26 cellular contexts compared by ENCODE assay signal in genomic region chr16:79297297-79297696, GRCh38.
"Had no signal": no experiment of that assay in that cellular context is flagged by ENCODE, and none has a peak within 500 bp of the region (broad histone marks: within the 10 kb centered on the region; RNA-seq: fewer than 3 reads in every experiment).

No MANE protein-coding gene starts in this region.

- H3K79me2 ChIP-seq: parathyroid adenoma had no signal

- H3K4me1 ChIP-seq: gastrocnemius medialis, suprapubic skin, transverse colon, vagina had no signal

- H3K9me3 Mint-ChIP-seq: mesothelial cell of epicardium; nephron; stimulated activated naive CD8-positive, alpha-beta T cell treated with anti-CD3 and anti-CD28 coated beads, Interleukin-15, amount 100 ng/mL, for 72 hours had no signal

- ATAC-seq: gastrocnemius medialis; left lobe of liver; mucosa of descending colon; sciatic nerve; stimulated activated naive CD8-positive, alpha-beta T cell treated with anti-CD3 and anti-CD28 coated beads, Interleukin-15, amount 100 ng/mL, for 72 hours had no signal

- H3K27ac ChIP-seq: dorsolateral prefrontal cortex, gastrocnemius medialis, neural progenitor cell, suprapubic skin, transverse colon, vagina had no signal

- H3K9ac ChIP-seq: neural progenitor cell, parathyroid adenoma had no signal

- H3K36me3 ChIP-seq: gastrocnemius medialis, neural progenitor cell, suprapubic skin, transverse colon, vagina had no signal

- FAIRE-seq: kidney had no signal

- H3K4me3 Mint-ChIP-seq: mesothelial cell of epicardium; naive thymus-derived CD4-positive, alpha-beta T cell; nephron; neural progenitor cell; stimulated activated naive CD8-positive, alpha-beta T cell treated with anti-CD3 and anti-CD28 coated beads, Interleukin-15, amount 100 ng/mL, for 72 hours had no signal

- H3K27me3 Mint-ChIP-seq: progenitor cell of endocrine pancreas had no signal

- H3K27me3 ChIP-seq: gastrocnemius medialis, suprapubic skin, transverse colon, vagina had no signal

- H3K36me3 Mint-ChIP-seq: mesothelial cell of epicardium, neural progenitor cell had no signal

- H3K4me2 ChIP-seq: smooth muscle cell had no signal

- H3K4me3 ChIP-seq: dorsolateral prefrontal cortex, gastrocnemius medialis, mucosa of descending colon, neural progenitor cell, smooth muscle cell, suprapubic skin, transverse colon, vagina had no signal

- H3K27ac Mint-ChIP-seq: mesothelial cell of epicardium; nephron; stimulated activated naive CD8-positive, alpha-beta T cell treated with anti-CD3 and anti-CD28 coated beads, Interleukin-15, amount 100 ng/mL, for 72 hours had no signal

- H3K9me3 ChIP-seq: gastrocnemius medialis, mucosa of descending colon, suprapubic skin, transverse colon, vagina had no signal

- H2AFZ ChIP-seq: neural progenitor cell had no signal

- DNase-seq: dorsolateral prefrontal cortex; effector CD4-positive, alpha-beta T cell; foreskin fibroblast; gastrocnemius medialis; head of caudate nucleus; kidney; mesenchymal stem cell; mucosa of descending colon; naive thymus-derived CD4-positive, alpha-beta T cell; stimulated activated CD4-positive, alpha-beta T cell treated with anti-CD3 and anti-CD28 coated beads, Interleukin-12 subunit alpha, Interleukin-12 subunit beta, amount 100 ng/mL, for 4 hours; stimulated activated CD4-positive, alpha-beta T cell treated with anti-CD3 and anti-CD28 coated beads, Interleukin-1b, Interleukin-23, amount 100 ng/mL, for 48 hours; stimulated activated CD4-positive, alpha-beta T cell treated with anti-CD3 and anti-CD28 coated beads, Interleukin-4, amount 100 ng/mL, for 1 hour; stimulated activated CD8-positive, alpha-beta memory T cell treated with anti-CD3 and anti-CD28 coated beads, Interleukin-4, amount 100 ng/mL, for 48 hours; stimulated activated naive CD4-positive, alpha-beta T cell; stimulated activated naive CD8-positive, alpha-beta T cell treated with anti-CD3 and anti-CD28 coated beads, Interleukin-15, amount 100 ng/mL, for 72 hours; transverse colon had no signal
